Comparison of ENCODE assay signal across 17 cellular contexts in the genomic region with DNA sequence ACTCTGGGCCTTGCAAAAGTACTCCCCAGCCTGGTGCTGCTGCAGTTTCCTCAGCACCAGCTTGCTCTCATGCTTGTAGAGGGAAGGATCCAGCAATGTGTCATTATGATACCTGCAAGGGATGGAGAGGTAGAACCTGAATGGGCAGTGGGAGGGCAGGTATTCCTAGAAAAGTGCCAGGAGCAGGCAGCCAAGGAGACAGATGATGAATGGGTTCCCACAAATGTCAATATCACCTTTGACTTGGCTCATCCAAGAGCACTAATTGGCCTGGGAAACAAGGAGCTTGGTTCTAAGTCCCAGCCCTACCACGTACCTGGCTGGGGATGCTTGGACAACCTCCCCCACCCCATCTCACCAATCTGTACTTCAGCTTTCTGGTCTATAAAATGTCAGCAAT. TPM values are rescaled to one million over a fixed set of nuclear protein-coding genes. Genes with fewer than 3 reads are reported as not detected.
DNase-seq lines count a peak whose midpoint lies in the region; ATAC-seq and FAIRE-seq lines count a peak whose summit lies in the region.
"Had no signal": no experiment of that assay in that cellular context is flagged by ENCODE, and none has a peak within 500 bp of the region (broad histone marks: within the 10 kb centered on the region; RNA-seq: fewer than 3 reads in every experiment).

No MANE protein-coding gene starts in this region.

- peak; percentile 27 for FAIRE-seq in urothelium cell line (lab: Jason Lieb, UNC)
- FAIRE-seq: A549, GM12878, GM18507 had no signal

- H2BK12ac ChIP-seq in mesenchymal stem cell (ENCODE audit: low read length in 2 of 2) = no peak overlapping the region

- no peak overlapping the region for H2BK120ac ChIP-seq in mesenchymal stem cell (ENCODE audit: low read depth, low read length)

- no peak overlapping the region for H3K27ac Mint-ChIP-seq in activated CD4-positive, alpha-beta T cell treated with anti-CD3 and anti-CD28 coated beads, Interleukin-2, amount 10 ng/mL, durations not matched to agents 24 days and 14 days
- H3K27ac Mint-ChIP-seq: CD4-positive, alpha-beta memory T cell had no signal

- no peak overlapping the region for H2AK5ac ChIP-seq in mesenchymal stem cell (ENCODE audit: low read length, severe bottlenecking)

- peaks cover 0 to 16% of the 10 kb centered on the region in 2 experiments for H3K27me3 ChIP-seq in mesenchymal stem cell (ENCODE audit: control insufficient read depth in 1 of 2, insufficient read depth in 1 of 2, low read length in 2 of 2)
- H3K27me3 ChIP-seq: BE2C had no signal

- no peaks in the 10 kb centered on the region for H3K36me3 Mint-ChIP-seq in activated CD4-positive, alpha-beta T cell treated with anti-CD3 and anti-CD28 coated beads, Interleukin-2, amount 10 ng/mL, durations not matched to agents 24 days and 14 days (ENCODE audit: low read depth)
- H3K36me3 Mint-ChIP-seq: CD4-positive, alpha-beta memory T cell had no signal

- H3K4me1 Mint-ChIP-seq in activated CD4-positive, alpha-beta T cell treated with anti-CD3 and anti-CD28 coated beads, Interleukin-2, amount 10 ng/mL, durations not matched to agents 24 days and 14 days = no peaks in the 10 kb centered on the region
- H3K4me1 Mint-ChIP-seq: CD4-positive, alpha-beta memory T cell had no signal

- H2AFZ ChIP-seq in mesenchymal stem cell (ENCODE audit: low read depth, low read length) = no peak overlapping the region

- H3K4me1 ChIP-seq in mesenchymal stem cell (ENCODE audit: control insufficient read depth, insufficient read depth, low read depth, low read length) = no peaks in the 10 kb centered on the region
- H3K4me1 ChIP-seq: A549, BE2C had no signal

- H3K9me3 Mint-ChIP-seq in activated CD4-positive, alpha-beta T cell treated with anti-CD3 and anti-CD28 coated beads, Interleukin-2, amount 10 ng/mL, durations not matched to agents 24 days and 14 days = no peaks in the 10 kb centered on the region

- no peak overlapping the region for H3K9ac ChIP-seq in mesenchymal stem cell (ENCODE audit: low read length)

- H3K4me3 ChIP-seq in mesenchymal stem cell (ENCODE audit: insufficient read depth in 1 of 2, low read depth in 1 of 2, low read length in 2 of 2) = no peak overlapping the region
- H3K4me3 ChIP-seq: A549, GM12878 had no signal

- no peaks in the 10 kb centered on the region for H3K79me1 ChIP-seq in mesenchymal stem cell (replicated peaks; ENCODE audit: low read length, poor library complexity, severe bottlenecking)

- ATAC-seq in left ventricle myocardium superior = no peak
- ATAC-seq: A549, GM12878, HCT116 had no signal

- DNase-seq in NCI-H345 treated with DMSO at 0.1 percent for 48 hours (lab: John Stamatoyannopoulos, UW; ENCODE audit: unreplicated experiment) (peak; percentile 10), NCI-H345 (lab: John Stamatoyannopoulos, UW) (no peak), cardiac septum (ENCODE audit: low spot score) (peak; percentile 63), left ventricle myocardium superior (no peak), mesenchymal stem cell (no peak), urothelium cell line (ENCODE audit: low spot score) (no peak), NCI-H82 (lab: John Stamatoyannopoulos, UW) (no peak)
- DNase-seq in activated CD4-positive, alpha-beta T cell treated with anti-CD3 and anti-CD28 coated beads, Interleukin-2, amount 10 ng/mL, durations not matched to agents 24 days and 14 days = no peak
- DNase-seq: BE2C; CD4-positive, alpha-beta memory T cell; DMS79 had no signal

- 100% methylated on average over 1 of the region's 1 CpG for WGBS in mesenchymal stem cell

- peak overlapping the region; percentile 3 for H4K91ac ChIP-seq in mesenchymal stem cell (ENCODE audit: low read length)

- no peak overlapping the region for H4K8ac ChIP-seq in mesenchymal stem cell (ENCODE audit: low read length)

- H3K4me3 Mint-ChIP-seq in activated CD4-positive, alpha-beta T cell treated with anti-CD3 and anti-CD28 coated beads, Interleukin-2, amount 10 ng/mL, durations not matched to agents 24 days and 14 days = no peak overlapping the region
- H3K4me3 Mint-ChIP-seq: CD4-positive, alpha-beta memory T cell had no signal

- no peak overlapping the region for H3K4ac ChIP-seq in mesenchymal stem cell (ENCODE audit: low read depth in 1 of 2, low read length in 2 of 2)

- H3K23ac ChIP-seq in mesenchymal stem cell (ENCODE audit: low read length in 2 of 2) = no peak overlapping the region

- no peak overlapping the region for H3K14ac ChIP-seq in mesenchymal stem cell (ENCODE audit: low read length in 2 of 2)

- H3K9me3 ChIP-seq in mesenchymal stem cell (ENCODE audit: control insufficient read depth, low read length) = no peaks in the 10 kb centered on the region
- H3K9me3 ChIP-seq: A549, BE2C had no signal

- H3K27ac ChIP-seq in mesenchymal stem cell (ENCODE audit: low read length, poor library complexity, severe bottlenecking) = no peak overlapping the region
- H3K27ac ChIP-seq: A549, C4-2B had no signal

- no peak overlapping the region for H2BK5ac ChIP-seq in mesenchymal stem cell (ENCODE audit: low read depth, low read length, poor library complexity, severe bottlenecking)

- no peaks in the 10 kb centered on the region for H3K36me3 ChIP-seq in mesenchymal stem cell (ENCODE audit: control insufficient read depth in 1 of 2, insufficient read depth in 2 of 2, low read depth in 1 of 2, low read length in 2 of 2)
- H3K36me3 ChIP-seq: BE2C had no signal

- intact Hi-C loops in cardiac septum (cut with DNase I) (loop anchor here (10.0 kb wide), 1 partner anchor 183 kb away; no protein-coding TSS in a partner anchor), left ventricle myocardium superior (cut with micrococcal nuclease) (no loop called here)
- intact Hi-C loops in activated CD4-positive, alpha-beta T cell treated with anti-CD3 and anti-CD28 coated beads, Interleukin-2, amount 10 ng/mL, durations not matched to agents 24 days and 14 days (cut with micrococcal nuclease) = no loop called here

- no peak overlapping the region for H3K18ac ChIP-seq in mesenchymal stem cell (ENCODE audit: low read depth in 1 of 2, low read length in 2 of 2)

- no peak overlapping the region for H2BK15ac ChIP-seq in mesenchymal stem cell (ENCODE audit: low read depth, poor library complexity, severe bottlenecking)

- peaks cover 12% of the 10 kb centered on the region for H3K27me3 Mint-ChIP-seq in activated CD4-positive, alpha-beta T cell treated with anti-CD3 and anti-CD28 coated beads, Interleukin-2, amount 10 ng/mL, durations not matched to agents 24 days and 14 days

- no peak overlapping the region for H3K4me2 ChIP-seq in mesenchymal stem cell (ENCODE audit: low read length, poor library complexity, severe bottlenecking)
- H3K4me2 ChIP-seq: A549 had no signal

RNA-seq across cellular contexts. Expression of a gene that starts 9.4 kb away (rescaled TPM):
- total RNA-seq in cardiac septum (24.0 TPM), left ventricle myocardium superior (7.8 TPM)
- 0.06 TPM for polyA plus RNA-seq in mesenchymal stem cell (2013, experiment 1 of 2)
- polyA plus RNA-seq in mesenchymal stem cell (2013, experiment 2 of 2) = 0.05 TPM
- 0.02 TPM in 2 replicates for total RNA-seq in activated CD4-positive, alpha-beta T cell treated with anti-CD3 and anti-CD28 coated beads, Interleukin-2, amount 10 ng/mL, durations not matched to agents 24 days and 14 days
- total RNA-seq: G401 had no signal
- polyA plus RNA-seq: CD4-positive, alpha-beta memory T cell had no signal

RNA-seq across cellular contexts. Expression of a gene that starts 16.8 kb away (rescaled TPM):
- total RNA-seq in cardiac septum (55.9 TPM), left ventricle myocardium superior (58.3 TPM)
- polyA plus RNA-seq in mesenchymal stem cell (2013, experiment 1 of 2) = 18.8 TPM
- 20.7 TPM for polyA plus RNA-seq in mesenchymal stem cell (2013, experiment 2 of 2)
- 62.8 and 63.5 TPM in 2 replicates for total RNA-seq in activated CD4-positive, alpha-beta T cell treated with anti-CD3 and anti-CD28 coated beads, Interleukin-2, amount 10 ng/mL, durations not matched to agents 24 days and 14 days

Comparison
In these comparisons a context has a peak if more than half of its experiments do, and no peak if none do; other contexts are left out.
1. DNase-seq: peak in NCI-H345 treated with DMSO at 0.1 percent for 48 hours (single experiment) and cardiac septum (single experiment); none in NCI-H345 (single experiment), left ventricle myocardium superior (single experiment), mesenchymal stem cell (single experiment), urothelium cell line (single experiment), activated CD4-positive, alpha-beta T cell treated with anti-CD3 and anti-CD28 coated beads, Interleukin-2, amount 10 ng/mL, durations not matched to agents 24 days and 14 days (single experiment) and NCI-H82 (single experiment).